In genomic region chr1:2146836-2147517, GRCh38 we compare ENCODE assay signal across 17 cellular contexts.
"Had no signal": no experiment of that assay in that cellular context is flagged by ENCODE, and none has a peak within 500 bp of the region (broad histone marks: within the 10 kb centered on the region; RNA-seq: fewer than 3 reads in every experiment).

No MANE protein-coding gene starts in this region.

- H3K36me3 ChIP-seq: esophagus muscularis mucosa, gastroesophageal sphincter, neural progenitor cell, thoracic aorta had no signal

- H2AFZ ChIP-seq: neural progenitor cell, parathyroid adenoma had no signal

- DNase-seq: immature natural killer cell; left cardiac atrium; psoas muscle; retina; stimulated activated CD4-positive, alpha-beta T cell treated with anti-CD3 and anti-CD28 coated beads, Interleukin-4, amount 100 ng/mL, for 24 hours; stomach; substantia nigra; trophoblast cell had no signal

- H3K27me3 ChIP-seq: gastroesophageal sphincter, neural progenitor cell, right lobe of liver, stomach had no signal

- H3K4me1 ChIP-seq: esophagus muscularis mucosa, gastroesophageal sphincter, neural progenitor cell, parathyroid adenoma, psoas muscle, right lobe of liver had no signal

- H3K9me3 ChIP-seq: esophagus muscularis mucosa, gastroesophageal sphincter, left ventricle myocardium inferior, lower lobe of right lung, psoas muscle, right lobe of liver, stomach, thoracic aorta had no signal

- H3K4me3 ChIP-seq: esophagus muscularis mucosa, gastroesophageal sphincter, left ventricle myocardium inferior, lower lobe of right lung, neural progenitor cell, psoas muscle, right lobe of liver, stomach, thoracic aorta had no signal

- H3K79me2 ChIP-seq: parathyroid adenoma had no signal

- H3K9ac ChIP-seq: neural progenitor cell, parathyroid adenoma had no signal

- H3K4me2 ChIP-seq: neural progenitor cell had no signal

- H3K27ac ChIP-seq: epithelial cell of prostate, esophagus muscularis mucosa, gastroesophageal sphincter, left ventricle myocardium inferior, lower lobe of right lung, neural progenitor cell, parathyroid adenoma, psoas muscle, right lobe of liver, stomach, thoracic aorta had no signal
